ENCODE assay signal across 10 cellular contexts in genomic region chr1:34787461-34788420, GRCh38. TPM values are rescaled to one million over a fixed set of nuclear protein-coding genes. Genes with fewer than 3 reads are reported as not detected.
DNase-seq lines count a peak whose midpoint lies in the region; ATAC-seq and TF ChIP-seq lines count a peak whose summit lies in the region.
"Had no signal": no experiment of that assay in that cellular context is flagged by ENCODE, and none has a peak within 500 bp of the region (broad histone marks: within the 10 kb centered on the region; RNA-seq: fewer than 3 reads in every experiment).

No MANE protein-coding gene starts in this region.

- peak; percentile 15 for DNase-seq in stimulated activated CD4-positive, alpha-beta T cell treated with anti-CD3 and anti-CD28 coated beads, Interleukin-15, amount 100 ng/mL, for 24 hours
- no peak for DNase-seq in stimulated activated CD4-positive, alpha-beta T cell treated with anti-CD3 and anti-CD28 coated beads, Interleukin-4, amount 100 ng/mL, for 4 hours
- no peak for DNase-seq in epithelial cell of proximal tubule (ENCODE audit: low read depth)
- DNase-seq in aorta: no peak
- no peak for DNase-seq in NOMO-1 treated with DMSO at 0.1 percent for 48 hours (lab: John Stamatoyannopoulos, UW; ENCODE audit: unreplicated experiment)
- no peak for DNase-seq in activated T-cell treated with anti-CD3 and anti-CD28 coated beads for 4 hours
- DNase-seq: NCI-H446 treated with DMSO at 0.1 percent for 48 hours had no signal

- H3K4me2 ChIP-seq in OCI-LY1 (ENCODE audit: low read length): no peak overlapping the region

- H3K79me2 ChIP-seq in OCI-LY1 (ENCODE audit: insufficient read depth, low read length): no peaks in the 10 kb centered on the region

- H3K9me3 ChIP-seq in OCI-LY1 (ENCODE audit: low read length) (no peaks in the 10 kb centered on the region), aorta (ENCODE audit: control insufficient read depth, low read length) (no peaks in the 10 kb centered on the region)

- H3K9me2 ChIP-seq in OCI-LY1 (ENCODE audit: low read depth, low read length): no peaks in the 10 kb centered on the region

- H3K36me3 ChIP-seq in OCI-LY1 (ENCODE audit: insufficient read depth, low read length) (no peaks in the 10 kb centered on the region), aorta (ENCODE audit: control insufficient read depth in 1 of 2, insufficient read depth in 2 of 2, low read length in 1 of 2) (no peaks in the 10 kb centered on the region)
- H3K36me3 ChIP-seq: tibial nerve had no signal

- intact Hi-C loops in aorta (cut with DNase I): loop anchor here in 1 of 2 donors (2.0 kb wide), 1 partner anchor 73 kb away; no protein-coding TSS in a partner anchor

- peak; percentile 52 for TF ChIP-seq CTCF in OCI-LY1 (IDR thresholded peaks at IDR 0.05; ENCODE audit: low read length)
- TF ChIP-seq CTCF in epithelial cell of proximal tubule (conservative IDR thresholded peaks at IDR 0.05; ENCODE audit: low read depth, low read length): peak; percentile 39

- no peaks in the 10 kb centered on the region for H3K4me1 ChIP-seq in OCI-LY1 (ENCODE audit: insufficient read depth, low read length, severe bottlenecking)
- H3K4me1 ChIP-seq in aorta (ENCODE audit: control insufficient read depth in 1 of 2, insufficient read depth in 2 of 2, low read length in 2 of 2): no peaks in the 10 kb centered on the region

- ATAC-seq in aorta (ENCODE audit: low FRiP score) (peak; percentile 66), GM18909 (IDR thresholded peaks at IDR 0.05; ENCODE audit: poor library complexity, unreplicated experiment) (no peak)

- H3K4me3 ChIP-seq in OCI-LY1 (ENCODE audit: low read depth, low read length, poor library complexity, severe bottlenecking): no peak overlapping the region
- H3K4me3 ChIP-seq in epithelial cell of proximal tubule (ENCODE audit: low read depth, low read length): no peak overlapping the region
- H3K4me3 ChIP-seq in aorta (ENCODE audit: low read length in 2 of 2): no peak overlapping the region
- H3K4me3 ChIP-seq: tibial nerve had no signal

- H3K27ac ChIP-seq in OCI-LY1 (ENCODE audit: low read depth, low read length, poor library complexity, severe bottlenecking) (no peak overlapping the region), aorta (ENCODE audit: low read depth in 1 of 2, low read length in 2 of 2) (peak overlapping the region in 1 of 2 donors; percentile 35)

- WGBS in aorta, 2 donors: 23 to 31% methylated on average over 9 of the region's 9 CpGs

- H3F3A ChIP-seq in OCI-LY1 (ENCODE audit: insufficient read depth, low read length): no peaks in the 10 kb centered on the region

- H3K27me3 ChIP-seq in OCI-LY1 (ENCODE audit: insufficient read depth, low read length) (peaks cover 7% of the 10 kb centered on the region), aorta (ENCODE audit: control insufficient read depth in 1 of 2, insufficient read depth in 2 of 2, low read length in 1 of 2) (no peaks in the 10 kb centered on the region)

- no peaks in the 10 kb centered on the region for H4K20me1 ChIP-seq in OCI-LY1 (ENCODE audit: insufficient read depth, low read length)

- no peak overlapping the region for H2AFZ ChIP-seq in OCI-LY1 (ENCODE audit: low read length)

- H3K9ac ChIP-seq in OCI-LY1 (ENCODE audit: low read length): no peak overlapping the region

RNA-seq across cellular contexts. Expression of gene GJA4, which starts 5.1 kb away (rescaled TPM):
- total RNA-seq in epithelial cell of proximal tubule (not detected in 2 replicates), aorta (10 to 100 TPM; 45.4 to 49.2 TPM)
- 10 to 100 TPM; 21.0 to 72.2 TPM for polyA plus RNA-seq in aorta

RNA-seq across cellular contexts. Expression of gene GJB3, which starts 6.7 kb away (rescaled TPM):
- total RNA-seq in epithelial cell of proximal tubule (25.0 and 40.6 TPM in 2 replicates), aorta (under 1 TPM; 0.21 to 0.42 TPM)
- 1 to 10 TPM in 1 of 2 donors, not detected in 1; 1.0 TPM for polyA plus RNA-seq in aorta

RNA-seq across cellular contexts. Expression of gene GJB4, which starts 28.2 kb away (rescaled TPM):
- 0.87 and 2.9 TPM in 2 replicates for total RNA-seq in epithelial cell of proximal tubule
- not detected for total RNA-seq in aorta
- not detected for polyA plus RNA-seq in aorta
- total RNA-seq: tibial nerve had no signal

RNA-seq across cellular contexts. Expression of gene GJB5, which starts 32.9 kb away (rescaled TPM):
- 0.51 TPM in 1 of 2 replicates, not detected in the other for total RNA-seq in epithelial cell of proximal tubule
- total RNA-seq in aorta: not detected
- polyA plus RNA-seq in aorta: not detected

Comparison
In these comparisons a context has a peak if more than half of its experiments do, and no peak if none do; other contexts are left out.
1. RNA of gene GJA4, which starts 5.1 kb away (total RNA-seq): 45.4 to 49.2 TPM in aorta; not detected in epithelial cell of proximal tubule; every median in the first group is over 10 times any median in the second.
2. RNA of gene GJB3, which starts 6.7 kb away (total RNA-seq): 25.0 to 40.6 TPM in epithelial cell of proximal tubule; 0.21 to 0.42 TPM in aorta; every median in the first group is over 10 times any median in the second.